Comparison of ENCODE assay signal across 15 cellular contexts in genomic region chr3:67028385-67028784, GRCh38. TPM values are rescaled to one million over a fixed set of nuclear protein-coding genes. Genes with fewer than 3 reads are reported as not detected.
DNase-seq lines count a peak whose midpoint lies in the region; ATAC-seq and TF ChIP-seq lines count a peak whose summit lies in the region.
"Had no signal": no experiment of that assay in that cellular context is flagged by ENCODE, and none has a peak within 500 bp of the region (broad histone marks: within the 10 kb centered on the region; RNA-seq: fewer than 3 reads in every experiment).

No MANE protein-coding gene starts in this region.

- H3K36me3 ChIP-seq in adrenal gland (replicated peaks in 1 of 2), result no peaks in the 10 kb centered on the region
- H3K36me3 ChIP-seq in heart left ventricle, result no peaks in the 10 kb centered on the region

- H3K27ac Mint-ChIP-seq in activated naive CD8-positive, alpha-beta T cell treated with anti-CD3 and anti-CD28 coated beads, Interleukin-2, amount 50 U/mL, for 24 hours, result no peak overlapping the region
- H3K27ac Mint-ChIP-seq in activated naive CD8-positive, alpha-beta T cell treated with anti-CD3 and anti-CD28 coated beads for 36 hours, result no peak overlapping the region
- no peak overlapping the region for H3K27ac Mint-ChIP-seq in activated T-helper 17 cell treated with anti-CD3 and anti-CD28 coated beads, Interleukin-2, amount 50 U/mL, for 72 hours
- H3K27ac Mint-ChIP-seq: CD14-positive monocyte; CD8-positive, alpha-beta T cell had no signal

- H3K4me1 ChIP-seq in adrenal gland (replicated peaks in 1 of 2), result no peaks in the 10 kb centered on the region
- H3K4me1 ChIP-seq in heart left ventricle, result peaks cover 0 to 8% (median 0%) of the 10 kb centered on the region in 12 donors

- peaks cover 15% of the 10 kb centered on the region for H3K4me1 Mint-ChIP-seq in activated naive CD8-positive, alpha-beta T cell treated with anti-CD3 and anti-CD28 coated beads, Interleukin-2, amount 50 U/mL, for 24 hours
- H3K4me1 Mint-ChIP-seq in activated naive CD8-positive, alpha-beta T cell treated with anti-CD3 and anti-CD28 coated beads for 36 hours, result peaks cover 8% of the 10 kb centered on the region
- H3K4me1 Mint-ChIP-seq in activated T-helper 17 cell treated with anti-CD3 and anti-CD28 coated beads, Interleukin-2, amount 50 U/mL, for 72 hours, result no peaks in the 10 kb centered on the region

- H3K27me3 Mint-ChIP-seq in activated naive CD8-positive, alpha-beta T cell treated with anti-CD3 and anti-CD28 coated beads, Interleukin-2, amount 50 U/mL, for 24 hours, result no peaks in the 10 kb centered on the region
- no peaks in the 10 kb centered on the region for H3K27me3 Mint-ChIP-seq in activated naive CD8-positive, alpha-beta T cell treated with anti-CD3 and anti-CD28 coated beads for 36 hours
- H3K27me3 Mint-ChIP-seq in activated T-helper 17 cell treated with anti-CD3 and anti-CD28 coated beads, Interleukin-2, amount 50 U/mL, for 72 hours, result peaks cover 3% of the 10 kb centered on the region

- intact Hi-C loops in adrenal gland (cut with DNase I), result no loop called here
- intact Hi-C loops in heart left ventricle (cut with DNase I), result loop anchor here in 1 of 10 donors (5.0 kb wide), 1 partner anchor 59 kb away; no protein-coding TSS in a partner anchor

- ATAC-seq in activated naive CD8-positive, alpha-beta T cell treated with anti-CD3 and anti-CD28 coated beads, Interleukin-2, amount 50 U/mL, for 24 hours, result peak; percentile 43
- peak; percentile 47 for ATAC-seq in activated T-helper 17 cell treated with anti-CD3 and anti-CD28 coated beads, Interleukin-2, amount 50 U/mL, for 72 hours (replicated peaks)
- ATAC-seq in heart left ventricle, result no peak
- ATAC-seq: CD8-positive, alpha-beta T cell had no signal

- no peak overlapping the region for H3K4me3 ChIP-seq in adrenal gland
- no peak overlapping the region for H3K4me3 ChIP-seq in heart left ventricle
- H3K4me3 ChIP-seq: GM23248 had no signal

- TF ChIP-seq POLR2A in adrenal gland (IDR thresholded peaks at IDR 0.05) (no peak), heart left ventricle (IDR thresholded peaks at IDR 0.05) (no peak)

- H3K4me3 Mint-ChIP-seq in activated naive CD8-positive, alpha-beta T cell treated with anti-CD3 and anti-CD28 coated beads, Interleukin-2, amount 50 U/mL, for 24 hours, result no peak overlapping the region
- H3K4me3 Mint-ChIP-seq in activated naive CD8-positive, alpha-beta T cell treated with anti-CD3 and anti-CD28 coated beads for 36 hours, result no peak overlapping the region
- no peak overlapping the region for H3K4me3 Mint-ChIP-seq in activated T-helper 17 cell treated with anti-CD3 and anti-CD28 coated beads, Interleukin-2, amount 50 U/mL, for 72 hours
- H3K4me3 Mint-ChIP-seq: CD14-positive monocyte; CD8-positive, alpha-beta T cell had no signal

- no peaks in the 10 kb centered on the region for H3K36me3 Mint-ChIP-seq in activated naive CD8-positive, alpha-beta T cell treated with anti-CD3 and anti-CD28 coated beads, Interleukin-2, amount 50 U/mL, for 24 hours (ENCODE audit: low read depth)
- no peaks in the 10 kb centered on the region for H3K36me3 Mint-ChIP-seq in activated naive CD8-positive, alpha-beta T cell treated with anti-CD3 and anti-CD28 coated beads for 36 hours
- H3K36me3 Mint-ChIP-seq in activated T-helper 17 cell treated with anti-CD3 and anti-CD28 coated beads, Interleukin-2, amount 50 U/mL, for 72 hours (ENCODE audit: low read depth), result no peaks in the 10 kb centered on the region
- H3K36me3 Mint-ChIP-seq: CD14-positive monocyte; CD8-positive, alpha-beta T cell had no signal

- H3K9me3 ChIP-seq in adrenal gland (replicated peaks in 1 of 3) (no peaks in the 10 kb centered on the region), heart left ventricle (no peaks in the 10 kb centered on the region)

- WGBS in adrenal gland, 4 donors, result 87 to 96% (median 93%) methylated on average over 2 of the region's 2 CpGs
- WGBS in heart left ventricle, 4 donors, result 75 to 85% (median 79%) methylated on average over 2 of the region's 2 CpGs

- H3K9me3 Mint-ChIP-seq in activated naive CD8-positive, alpha-beta T cell treated with anti-CD3 and anti-CD28 coated beads, Interleukin-2, amount 50 U/mL, for 24 hours, result peaks cover 6% of the 10 kb centered on the region
- no peaks in the 10 kb centered on the region for H3K9me3 Mint-ChIP-seq in activated naive CD8-positive, alpha-beta T cell treated with anti-CD3 and anti-CD28 coated beads for 36 hours
- no peaks in the 10 kb centered on the region for H3K9me3 Mint-ChIP-seq in activated T-helper 17 cell treated with anti-CD3 and anti-CD28 coated beads, Interleukin-2, amount 50 U/mL, for 72 hours
- H3K9me3 Mint-ChIP-seq: CD8-positive, alpha-beta T cell had no signal

- TF ChIP-seq CTCF in adrenal gland (IDR thresholded peaks at IDR 0.05) (no peak), heart left ventricle (IDR thresholded peaks at IDR 0.05) (no peak)

- no peaks in the 10 kb centered on the region for H3K27me3 ChIP-seq in adrenal gland
- no peaks in the 10 kb centered on the region for H3K27me3 ChIP-seq in heart left ventricle

- no peak for DNase-seq in activated naive CD8-positive, alpha-beta T cell treated with anti-CD3 and anti-CD28 coated beads, Interleukin-2, amount 50 U/mL, for 24 hours
- no peak for DNase-seq in activated naive CD8-positive, alpha-beta T cell treated with anti-CD3 and anti-CD28 coated beads for 36 hours
- peak; percentile 4 for DNase-seq in kidney glomerular epithelial cell (lab: John Stamatoyannopoulos, UW)
- DNase-seq in adrenal gland, result no peak
- DNase-seq in NCI-H146 (lab: John Stamatoyannopoulos, UW), result no peak
- no peak for DNase-seq in heart left ventricle
- DNase-seq: CD8-positive, alpha-beta T cell; COR-L47; DND-41; GDM1; GM23248 had no signal

- H3K27ac ChIP-seq in adrenal gland (no peak overlapping the region), heart left ventricle (no peak overlapping the region)
- H3K27ac ChIP-seq: 22Rv1, GM23248, HL-60 had no signal

RNA-seq across cellular contexts. Expression of gene KBTBD8, which starts 30.3 kb away (rescaled TPM):
- 10 to 100 TPM; 28.5 to 30.6 TPM for total RNA-seq in activated naive CD8-positive, alpha-beta T cell treated with anti-CD3 and anti-CD28 coated beads for 36 hours
- total RNA-seq in activated T-helper 17 cell treated with anti-CD3 and anti-CD28 coated beads, Interleukin-2, amount 50 U/mL, for 72 hours, result 10 to 100 TPM in 1 of 2 donors, 1 to 10 TPM in 1; 9.8 to 13.1 TPM
- total RNA-seq in adrenal gland, result 1 to 10 TPM in 5 of 8 donors, under 1 TPM in 3; 0.06 to 3.4 (median 1.4) TPM
- 1 to 10 TPM in 1 of 3 donors, under 1 TPM in 2; 0.24 to 1.2 (median 0.48) TPM for polyA plus RNA-seq in adrenal gland
- total RNA-seq in heart left ventricle, result 1 to 10 TPM; 2.4 to 9.0 (median 6.4) TPM
- 1 to 10 TPM in 1 of 2 donors, under 1 TPM in 1; 0.99 to 6.1 TPM for polyA plus RNA-seq in heart left ventricle

Comparison
In these comparisons a context has a peak if more than half of its experiments do, and no peak if none do; other contexts are left out.
1. ATAC-seq: peak in activated naive CD8-positive, alpha-beta T cell treated with anti-CD3 and anti-CD28 coated beads, Interleukin-2, amount 50 U/mL, for 24 hours (single experiment) and activated T-helper 17 cell treated with anti-CD3 and anti-CD28 coated beads, Interleukin-2, amount 50 U/mL, for 72 hours (single experiment); none in heart left ventricle (0 of 4).